In the genomic region with DNA sequence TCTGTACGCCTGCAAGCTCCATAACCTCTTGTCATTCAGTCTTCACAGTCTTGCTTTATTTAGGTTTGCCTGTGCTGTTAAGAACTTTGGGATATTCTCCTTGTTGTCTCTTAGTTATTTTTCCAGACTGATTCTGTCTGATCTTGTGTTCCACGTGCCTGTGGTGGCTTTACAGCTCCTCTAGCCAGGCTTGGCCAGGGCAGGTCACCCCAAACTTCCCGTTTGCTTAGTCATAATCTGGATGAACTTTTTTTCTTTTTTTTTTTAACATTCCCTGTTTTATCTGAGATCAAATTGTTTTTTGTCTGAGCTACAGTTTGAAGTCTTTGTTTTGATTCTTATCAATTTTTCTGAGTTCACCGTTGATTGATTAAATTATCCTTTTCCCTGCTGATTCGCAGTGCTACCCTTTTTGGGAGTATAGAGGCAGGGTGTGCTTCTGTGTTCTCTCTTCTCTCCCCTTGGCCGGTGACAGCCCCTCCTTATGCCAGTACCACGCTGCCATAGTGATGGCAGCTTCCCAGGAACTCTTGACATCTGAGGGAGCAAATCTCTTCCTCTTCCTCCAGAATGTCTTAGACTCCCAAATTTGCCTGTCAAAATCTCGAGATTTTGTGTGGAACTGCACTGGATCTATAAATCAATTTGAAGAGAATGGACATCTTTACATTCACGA, we compare ENCODE assay signal across 8 cellular contexts. TPM values are rescaled to one million over a fixed set of nuclear protein-coding genes. Genes with fewer than 3 reads are reported as not detected.
DNase-seq lines count a peak whose midpoint lies in the region; ATAC-seq and TF ChIP-seq lines count a peak whose summit lies in the region.

No MANE protein-coding gene starts in this region.

- H3K4me3 ChIP-seq in OCI-LY7 (ENCODE audit: low read depth, low read length, poor library complexity, severe bottlenecking): peak overlapping the region; percentile 72
- peak overlapping the region in 46 of 59 donors; percentile 3 to 66 (median 47) for H3K4me3 ChIP-seq in dorsolateral prefrontal cortex
- peak overlapping the region; percentile 42 for H3K4me3 ChIP-seq in rectal smooth muscle tissue (ENCODE audit: low read length)

- CTCF ChIA-PET in OCI-LY7 (lab: Charles Lee; ENCODE audit: unreplicated experiment): interaction anchor here (2.0 kb wide), 1 partner anchor 9 kb away, joined by 5 read pairs; no protein-coding TSS in a partner anchor

- H3K4me1 ChIP-seq in OCI-LY7 (ENCODE audit: insufficient read depth, low read length, poor library complexity, severe bottlenecking): peaks cover 33% of the 10 kb centered on the region
- H3K4me1 ChIP-seq in rectal smooth muscle tissue (ENCODE audit: control insufficient read depth, insufficient read depth, low read length): peaks cover 9% of the 10 kb centered on the region

- H3K36me3 ChIP-seq in OCI-LY7 (ENCODE audit: insufficient read depth, low read length): peaks cover 14% of the 10 kb centered on the region
- peaks cover 3% of the 10 kb centered on the region for H3K36me3 ChIP-seq in rectal smooth muscle tissue (ENCODE audit: control insufficient read depth, insufficient read depth, low read length)

- H3K9me2 ChIP-seq in OCI-LY7 (ENCODE audit: insufficient read depth, low read length): no peaks in the 10 kb centered on the region

- DNase-seq in EL: peak; percentile 77
- DNase-seq in OCI-LY7 (ENCODE audit: low spot score): no peak
- DNase-seq in dorsolateral prefrontal cortex: no peak
- DNase-seq in NCI-H748 treated with DMSO at 0.1 percent for 48 hours (lab: John Stamatoyannopoulos, UW): no peak
- no peak for DNase-seq in KG1 (lab: John Stamatoyannopoulos, UW)
- no peak for DNase-seq in NCI-H510A (lab: John Stamatoyannopoulos, UW)

- POLR2A ChIA-PET in OCI-LY7 (lab: Charles Lee): interaction anchor here (1.1 to 3.5 kb wide), 8 partner anchors 9 to 216 kb away, joined by 3 to 16 read pairs (median 5); no protein-coding TSS in a partner anchor

- H4K20me1 ChIP-seq in OCI-LY7 (ENCODE audit: insufficient read depth, low read length): peaks cover 5% of the 10 kb centered on the region; the same call in 1 of the 2 replicates

- no peak overlapping the region for H3K27ac ChIP-seq in OCI-LY7 (ENCODE audit: low read depth, low read length, poor library complexity, severe bottlenecking)
- peak overlapping the region in 7 of 59 donors; percentile 1 to 89 (median 27) for H3K27ac ChIP-seq in dorsolateral prefrontal cortex
- no peak overlapping the region for H3K27ac ChIP-seq in rectal smooth muscle tissue (ENCODE audit: low read depth, low read length)

- H3K4me2 ChIP-seq in OCI-LY7 (ENCODE audit: low read length): peak overlapping the region; percentile 83

- H3K27me3 ChIP-seq in dorsolateral prefrontal cortex: no peaks in the 10 kb centered on the region
- H3K27me3 ChIP-seq in rectal smooth muscle tissue (ENCODE audit: control insufficient read depth, insufficient read depth, low read length): no peaks in the 10 kb centered on the region

- no peak for ATAC-seq in GM18909 (IDR thresholded peaks at IDR 0.05; ENCODE audit: poor library complexity, unreplicated experiment)

- BruUV-seq in OCI-LY7 (replicated peaks; lab: Mats Ljungman, UMichigan): no TSS peak

- no peak overlapping the region for H3K9ac ChIP-seq in rectal smooth muscle tissue (ENCODE audit: low read length)

- intact Hi-C loops in OCI-LY7 (cut with micrococcal nuclease; ENCODE audit: unreplicated experiment): loop anchor here (5.0 kb wide), 2 partner anchors 91 to 191 kb away; a partner anchor contains a TSS
- intact Hi-C loops in dorsolateral prefrontal cortex (cut with DNase I): no loop called here

- peaks cover 60% of the 10 kb centered on the region for H3K79me2 ChIP-seq in OCI-LY7 (ENCODE audit: insufficient read depth, low read depth, low read length)

- H3K9me3 ChIP-seq in OCI-LY7 (ENCODE audit: low read length): no peaks in the 10 kb centered on the region

- H2AFZ ChIP-seq in OCI-LY7 (ENCODE audit: low read length): peak overlapping the region; percentile 49; the same call in 1 of the 2 replicates

- no peak for TF ChIP-seq CTCF in OCI-LY7 (conservative IDR thresholded peaks at IDR 0.05; ENCODE audit: low read length)
- no peak for TF ChIP-seq CTCF in dorsolateral prefrontal cortex (IDR thresholded peaks at IDR 0.05 in 54 of 56, conservative IDR thresholded peaks at IDR 0.05 in 2 of 56; ENCODE audit: low read depth in 1 of 56, partially characterized antibody in 56 of 56)

RNA-seq across cellular contexts. Expression of a gene that starts 2.5 kb away (rescaled TPM):
- 44.6 and 60.5 TPM in 2 replicates for total RNA-seq in OCI-LY7 (2014; rRNA removed; shearing (Covaris generic))
- total RNA-seq in OCI-LY7 (2022) (54.5 and 63.3 TPM in 2 replicates), dorsolateral prefrontal cortex (10 to 100 TPM in 116 of 120 experiments, 1 to 10 TPM in 4; 7.2 to 42.1 (median 19.4) TPM)
